In the genomic region with DNA sequence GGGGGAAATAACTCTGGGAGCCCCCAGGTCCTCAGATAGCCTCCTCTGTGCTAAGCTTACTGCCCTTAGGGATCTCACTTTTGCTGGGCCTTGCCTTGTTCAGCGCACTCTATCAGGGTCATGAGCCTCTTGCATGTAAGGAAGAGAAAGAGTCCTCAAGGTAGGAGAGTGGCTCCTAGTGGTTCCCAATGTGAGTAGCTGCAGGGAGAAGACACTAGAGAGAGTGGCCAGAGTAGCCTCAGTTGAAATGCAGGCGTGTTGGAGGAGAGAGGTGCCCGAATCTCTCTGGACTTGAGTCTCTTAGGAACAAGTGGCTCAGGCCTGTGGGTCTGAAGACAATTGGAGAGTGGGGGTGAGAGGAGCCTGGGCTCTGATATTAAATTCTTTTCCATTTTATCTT, we compare ENCODE assay signal across 2 cellular contexts.
TF ChIP-seq lines count a peak whose summit lies in the region.

No MANE protein-coding gene starts in this region.

TF ChIP-seq in GM23338, 12 proteins besides CTCF, POLR2A, EP300 and RAD21 (continued from another document):
- TF ChIP-seq, protein P1, sequence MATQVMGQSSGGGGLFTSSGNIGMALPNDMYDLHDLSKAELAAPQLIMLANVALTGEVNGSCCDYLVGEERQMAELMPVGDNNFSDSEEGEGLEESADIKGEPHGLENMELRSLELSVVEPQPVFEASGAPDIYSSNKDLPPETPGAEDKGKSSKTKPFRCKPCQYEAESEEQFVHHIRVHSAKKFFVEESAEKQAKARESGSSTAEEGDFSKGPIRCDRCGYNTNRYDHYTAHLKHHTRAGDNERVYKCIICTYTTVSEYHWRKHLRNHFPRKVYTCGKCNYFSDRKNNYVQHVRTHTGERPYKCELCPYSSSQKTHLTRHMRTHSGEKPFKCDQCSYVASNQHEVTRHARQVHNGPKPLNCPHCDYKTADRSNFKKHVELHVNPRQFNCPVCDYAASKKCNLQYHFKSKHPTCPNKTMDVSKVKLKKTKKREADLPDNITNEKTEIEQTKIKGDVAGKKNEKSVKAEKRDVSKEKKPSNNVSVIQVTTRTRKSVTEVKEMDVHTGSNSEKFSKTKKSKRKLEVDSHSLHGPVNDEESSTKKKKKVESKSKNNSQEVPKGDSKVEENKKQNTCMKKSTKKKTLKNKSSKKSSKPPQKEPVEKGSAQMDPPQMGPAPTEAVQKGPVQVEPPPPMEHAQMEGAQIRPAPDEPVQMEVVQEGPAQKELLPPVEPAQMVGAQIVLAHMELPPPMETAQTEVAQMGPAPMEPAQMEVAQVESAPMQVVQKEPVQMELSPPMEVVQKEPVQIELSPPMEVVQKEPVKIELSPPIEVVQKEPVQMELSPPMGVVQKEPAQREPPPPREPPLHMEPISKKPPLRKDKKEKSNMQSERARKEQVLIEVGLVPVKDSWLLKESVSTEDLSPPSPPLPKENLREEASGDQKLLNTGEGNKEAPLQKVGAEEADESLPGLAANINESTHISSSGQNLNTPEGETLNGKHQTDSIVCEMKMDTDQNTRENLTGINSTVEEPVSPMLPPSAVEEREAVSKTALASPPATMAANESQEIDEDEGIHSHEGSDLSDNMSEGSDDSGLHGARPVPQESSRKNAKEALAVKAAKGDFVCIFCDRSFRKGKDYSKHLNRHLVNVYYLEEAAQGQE (IDR thresholded peaks at IDR 0.05; ENCODE audit: unreplicated experiment) = no peak
- TF ChIP-seq, protein P2, sequence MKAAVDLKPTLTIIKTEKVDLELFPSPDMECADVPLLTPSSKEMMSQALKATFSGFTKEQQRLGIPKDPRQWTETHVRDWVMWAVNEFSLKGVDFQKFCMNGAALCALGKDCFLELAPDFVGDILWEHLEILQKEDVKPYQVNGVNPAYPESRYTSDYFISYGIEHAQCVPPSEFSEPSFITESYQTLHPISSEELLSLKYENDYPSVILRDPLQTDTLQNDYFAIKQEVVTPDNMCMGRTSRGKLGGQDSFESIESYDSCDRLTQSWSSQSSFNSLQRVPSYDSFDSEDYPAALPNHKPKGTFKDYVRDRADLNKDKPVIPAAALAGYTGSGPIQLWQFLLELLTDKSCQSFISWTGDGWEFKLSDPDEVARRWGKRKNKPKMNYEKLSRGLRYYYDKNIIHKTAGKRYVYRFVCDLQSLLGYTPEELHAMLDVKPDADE (IDR thresholded peaks at IDR 0.05) = no peak
- TF ChIP-seq STAT1 (IDR thresholded peaks at IDR 0.05; ENCODE audit: unreplicated experiment) (no peak), CREB1 (CRISPR knock-in tag; IDR thresholded peaks at IDR 0.05; ENCODE audit: low read depth) (no peak), POLR2AphosphoS5 (IDR thresholded peaks at IDR 0.05; ENCODE audit: low read depth) (no peak), NANOG (IDR thresholded peaks at IDR 0.05; ENCODE audit: borderline replicate concordance) (no peak), EZH2 (IDR thresholded peaks at IDR 0.05; ENCODE audit: low read depth, unreplicated experiment) (no peak), EZH2phosphoT487 (IDR thresholded peaks at IDR 0.05; ENCODE audit: unreplicated experiment) (no peak)
- TF ChIP-seq, protein P3, sequence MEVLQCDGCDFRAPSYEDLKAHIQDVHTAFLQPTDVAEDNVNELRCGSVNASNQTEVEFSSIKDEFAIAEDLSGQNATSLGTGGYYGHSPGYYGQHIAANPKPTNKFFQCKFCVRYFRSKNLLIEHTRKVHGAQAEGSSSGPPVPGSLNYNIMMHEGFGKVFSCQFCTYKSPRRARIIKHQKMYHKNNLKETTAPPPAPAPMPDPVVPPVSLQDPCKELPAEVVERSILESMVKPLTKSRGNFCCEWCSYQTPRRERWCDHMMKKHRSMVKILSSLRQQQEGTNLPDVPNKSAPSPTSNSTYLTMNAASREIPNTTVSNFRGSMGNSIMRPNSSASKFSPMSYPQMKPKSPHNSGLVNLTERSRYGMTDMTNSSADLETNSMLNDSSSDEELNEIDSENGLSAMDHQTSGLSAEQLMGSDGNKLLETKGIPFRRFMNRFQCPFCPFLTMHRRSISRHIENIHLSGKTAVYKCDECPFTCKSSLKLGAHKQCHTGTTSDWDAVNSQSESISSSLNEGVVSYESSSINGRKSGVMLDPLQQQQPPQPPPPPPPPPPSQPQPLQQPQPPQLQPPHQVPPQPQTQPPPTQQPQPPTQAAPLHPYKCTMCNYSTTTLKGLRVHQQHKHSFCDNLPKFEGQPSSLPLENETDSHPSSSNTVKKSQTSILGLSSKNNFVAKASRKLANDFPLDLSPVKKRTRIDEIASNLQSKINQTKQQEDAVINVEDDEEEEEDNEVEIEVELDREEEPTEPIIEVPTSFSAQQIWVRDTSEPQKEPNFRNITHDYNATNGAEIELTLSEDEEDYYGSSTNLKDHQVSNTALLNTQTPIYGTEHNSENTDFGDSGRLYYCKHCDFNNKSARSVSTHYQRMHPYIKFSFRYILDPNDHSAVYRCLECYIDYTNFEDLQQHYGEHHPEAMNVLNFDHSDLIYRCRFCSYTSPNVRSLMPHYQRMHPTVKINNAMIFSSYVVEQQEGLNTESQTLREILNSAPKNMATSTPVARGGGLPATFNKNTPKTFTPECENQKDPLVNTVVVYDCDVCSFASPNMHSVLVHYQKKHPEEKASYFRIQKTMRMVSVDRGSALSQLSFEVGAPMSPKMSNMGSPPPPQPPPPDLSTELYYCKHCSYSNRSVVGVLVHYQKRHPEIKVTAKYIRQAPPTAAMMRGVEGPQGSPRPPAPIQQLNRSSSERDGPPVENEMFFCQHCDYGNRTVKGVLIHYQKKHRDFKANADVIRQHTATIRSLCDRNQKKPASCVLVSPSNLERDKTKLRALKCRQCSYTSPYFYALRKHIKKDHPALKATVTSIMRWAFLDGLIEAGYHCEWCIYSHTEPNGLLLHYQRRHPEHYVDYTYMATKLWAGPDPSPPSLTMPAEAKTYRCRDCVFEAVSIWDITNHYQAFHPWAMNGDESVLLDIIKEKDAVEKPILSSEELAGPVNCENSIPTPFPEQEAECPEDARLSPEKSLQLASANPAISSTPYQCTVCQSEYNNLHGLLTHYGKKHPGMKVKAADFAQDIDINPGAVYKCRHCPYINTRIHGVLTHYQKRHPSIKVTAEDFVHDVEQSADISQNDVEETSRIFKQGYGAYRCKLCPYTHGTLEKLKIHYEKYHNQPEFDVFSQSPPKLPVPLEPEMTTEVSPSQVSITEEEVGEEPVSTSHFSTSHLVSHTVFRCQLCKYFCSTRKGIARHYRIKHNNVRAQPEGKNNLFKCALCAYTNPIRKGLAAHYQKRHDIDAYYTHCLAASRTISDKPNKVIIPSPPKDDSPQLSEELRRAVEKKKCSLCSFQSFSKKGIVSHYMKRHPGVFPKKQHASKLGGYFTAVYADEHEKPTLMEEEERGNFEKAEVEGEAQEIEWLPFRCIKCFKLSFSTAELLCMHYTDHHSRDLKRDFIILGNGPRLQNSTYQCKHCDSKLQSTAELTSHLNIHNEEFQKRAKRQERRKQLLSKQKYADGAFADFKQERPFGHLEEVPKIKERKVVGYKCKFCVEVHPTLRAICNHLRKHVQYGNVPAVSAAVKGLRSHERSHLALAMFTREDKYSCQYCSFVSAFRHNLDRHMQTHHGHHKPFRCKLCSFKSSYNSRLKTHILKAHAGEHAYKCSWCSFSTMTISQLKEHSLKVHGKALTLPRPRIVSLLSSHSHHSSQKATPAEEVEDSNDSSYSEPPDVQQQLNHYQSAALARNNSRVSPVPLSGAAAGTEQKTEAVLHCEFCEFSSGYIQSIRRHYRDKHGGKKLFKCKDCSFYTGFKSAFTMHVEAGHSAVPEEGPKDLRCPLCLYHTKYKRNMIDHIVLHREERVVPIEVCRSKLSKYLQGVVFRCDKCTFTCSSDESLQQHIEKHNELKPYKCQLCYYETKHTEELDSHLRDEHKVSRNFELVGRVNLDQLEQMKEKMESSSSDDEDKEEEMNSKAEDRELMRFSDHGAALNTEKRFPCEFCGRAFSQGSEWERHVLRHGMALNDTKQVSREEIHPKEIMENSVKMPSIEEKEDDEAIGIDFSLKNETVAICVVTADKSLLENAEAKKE (CRISPR knock-in tag; IDR thresholded peaks at IDR 0.05) = no peak

TF ChIP-seq in SK-N-SH, 30 proteins besides CTCF, POLR2A, EP300 and RAD21 (continued from another document):
- TF ChIP-seq, protein P4, sequence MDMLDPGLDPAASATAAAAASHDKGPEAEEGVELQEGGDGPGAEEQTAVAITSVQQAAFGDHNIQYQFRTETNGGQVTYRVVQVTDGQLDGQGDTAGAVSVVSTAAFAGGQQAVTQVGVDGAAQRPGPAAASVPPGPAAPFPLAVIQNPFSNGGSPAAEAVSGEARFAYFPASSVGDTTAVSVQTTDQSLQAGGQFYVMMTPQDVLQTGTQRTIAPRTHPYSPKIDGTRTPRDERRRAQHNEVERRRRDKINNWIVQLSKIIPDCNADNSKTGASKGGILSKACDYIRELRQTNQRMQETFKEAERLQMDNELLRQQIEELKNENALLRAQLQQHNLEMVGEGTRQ (IDR thresholded peaks at IDR 0.05; ENCODE audit: borderline replicate concordance, low read depth, low read length) = no peak
- TF ChIP-seq EZH2phosphoT487 (IDR thresholded peaks at IDR 0.05; ENCODE audit: borderline replicate concordance, low read depth) (no peak), ELF1 (IDR thresholded peaks at IDR 0.05) (no peak)
- TF ChIP-seq, protein P5, sequence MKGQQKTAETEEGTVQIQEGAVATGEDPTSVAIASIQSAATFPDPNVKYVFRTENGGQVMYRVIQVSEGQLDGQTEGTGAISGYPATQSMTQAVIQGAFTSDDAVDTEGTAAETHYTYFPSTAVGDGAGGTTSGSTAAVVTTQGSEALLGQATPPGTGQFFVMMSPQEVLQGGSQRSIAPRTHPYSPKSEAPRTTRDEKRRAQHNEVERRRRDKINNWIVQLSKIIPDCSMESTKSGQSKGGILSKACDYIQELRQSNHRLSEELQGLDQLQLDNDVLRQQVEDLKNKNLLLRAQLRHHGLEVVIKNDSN (IDR thresholded peaks at IDR 0.05; ENCODE audit: borderline replicate concordance, low read depth) = no peak
